In genomic region chr6:75149696-75150095, GRCh38 we compare ENCODE assay signal across 23 cellular contexts. TPM values are rescaled to one million over a fixed set of nuclear protein-coding genes. Genes with fewer than 3 reads are reported as not detected.
"Had no signal": no experiment of that assay in that cellular context is flagged by ENCODE, and none has a peak within 500 bp of the region (broad histone marks: within the 10 kb centered on the region; RNA-seq: fewer than 3 reads in every experiment).

No MANE protein-coding gene starts in this region.

- H3K27ac ChIP-seq: gastrocnemius medialis, SK-N-MC, stomach, transverse colon, WERI-Rb-1 had no signal

- H3K36me3 ChIP-seq: gastrocnemius medialis, transverse colon, WERI-Rb-1 had no signal

- H3K4me1 Mint-ChIP-seq: activated CD8-positive, alpha-beta memory T cell treated with anti-CD3 and anti-CD28 coated beads, Interleukin-2, amount 10 ng/mL, durations not matched to agents 7 days and 5 days; endodermal cell; memory B cell; T-cell had no signal

- H3K27me3 ChIP-seq: gastrocnemius medialis, stomach, transverse colon had no signal

- H3K36me3 Mint-ChIP-seq: activated CD8-positive, alpha-beta memory T cell treated with anti-CD3 and anti-CD28 coated beads, Interleukin-2, amount 10 ng/mL, durations not matched to agents 7 days and 5 days; memory B cell; T-cell had no signal

- ATAC-seq: activated CD8-positive, alpha-beta memory T cell treated with anti-CD3 and anti-CD28 coated beads, Interleukin-2, amount 10 ng/mL, durations not matched to agents 7 days and 5 days; activated CD8-positive, alpha-beta T cell treated with anti-CD3 and anti-CD28 coated beads for 36 hours; activated naive CD8-positive, alpha-beta T cell treated with anti-CD3 and anti-CD28 coated beads, Interleukin-2, amount 50 U/mL, for 24 hours; gastrocnemius medialis; T-cell had no signal

- H3K27ac Mint-ChIP-seq: activated CD4-positive, alpha-beta T cell treated with anti-CD3 and anti-CD28 coated beads, Interleukin-2, amount 10 ng/mL, durations not matched to agents 7 days and 5 days; activated CD8-positive, alpha-beta memory T cell treated with anti-CD3 and anti-CD28 coated beads, Interleukin-2, amount 10 ng/mL, durations not matched to agents 7 days and 5 days; activated CD8-positive, alpha-beta T cell treated with anti-CD3 and anti-CD28 coated beads for 36 hours; activated naive CD8-positive, alpha-beta T cell treated with anti-CD3 and anti-CD28 coated beads, Interleukin-2, amount 50 U/mL, for 24 hours; activated T-helper 1 cell treated with anti-CD3 and anti-CD28 coated beads, Interleukin-12 subunit alpha, Interleukin-12 subunit beta, Interleukin-2, Interleukin-4 antibody, amounts not matched to agents 30 ng/mL and 10 ng/mL and 1 ng/mL, durations not matched to agents 14 hours and 24 hours and 36 hours; endodermal cell; memory B cell; nephron progenitor cell; progenitor cell of endocrine pancreas; T-cell had no signal

- H3K4me3 ChIP-seq: gastrocnemius medialis, SK-N-MC, stomach, transverse colon had no signal

- H3K27me3 Mint-ChIP-seq: progenitor cell of endocrine pancreas had no signal

- DNase-seq: activated CD4-positive, alpha-beta T cell treated with anti-CD3 and anti-CD28 coated beads, Interleukin-2, amount 10 ng/mL, durations not matched to agents 7 days and 5 days; activated CD4-positive, CD25-positive, alpha-beta regulatory T cell treated with anti-CD3 and anti-CD28 coated beads, Interleukin-2, amount 50 U/mL, for 72 hours; activated CD8-positive, alpha-beta memory T cell treated with anti-CD3 and anti-CD28 coated beads, Interleukin-2, amount 10 ng/mL, durations not matched to agents 7 days and 5 days; activated CD8-positive, alpha-beta T cell treated with anti-CD3 and anti-CD28 coated beads for 36 hours; activated gamma-delta T cell; activated naive CD4-positive, alpha-beta T cell treated with anti-CD3 and anti-CD28 coated beads, Interleukin-2, amount 50 U/mL, for 16 hours; activated naive CD8-positive, alpha-beta T cell treated with anti-CD3 and anti-CD28 coated beads, Interleukin-2, amount 50 U/mL, for 24 hours; cerebellar nuclear complex; cortex of kidney; endodermal cell; gastrocnemius medialis; hypothalamus; nephron progenitor cell; retina; stimulated activated CD4-positive, alpha-beta T cell treated with anti-CD3 and anti-CD28 coated beads, Interleukin-1b, Interleukin-23, amount 100 ng/mL, for 48 hours; stomach; T-cell; transverse colon; WERI-Rb-1 had no signal

- H3K9me3 Mint-ChIP-seq: activated CD4-positive, alpha-beta T cell treated with anti-CD3 and anti-CD28 coated beads, Interleukin-2, amount 10 ng/mL, durations not matched to agents 7 days and 5 days; activated CD8-positive, alpha-beta T cell treated with anti-CD3 and anti-CD28 coated beads for 36 hours; endodermal cell; nephron progenitor cell; T-cell had no signal

- H3K9me3 ChIP-seq: gastrocnemius medialis, stomach, transverse colon had no signal

- H3K4me1 ChIP-seq: gastrocnemius medialis, stomach, transverse colon had no signal

- H3K4me3 Mint-ChIP-seq: activated CD4-positive, alpha-beta T cell treated with anti-CD3 and anti-CD28 coated beads, Interleukin-2, amount 10 ng/mL, durations not matched to agents 7 days and 5 days; activated CD8-positive, alpha-beta memory T cell treated with anti-CD3 and anti-CD28 coated beads, Interleukin-2, amount 10 ng/mL, durations not matched to agents 7 days and 5 days; activated CD8-positive, alpha-beta T cell treated with anti-CD3 and anti-CD28 coated beads for 36 hours; activated naive CD8-positive, alpha-beta T cell treated with anti-CD3 and anti-CD28 coated beads, Interleukin-2, amount 50 U/mL, for 24 hours; activated T-helper 1 cell treated with anti-CD3 and anti-CD28 coated beads, Interleukin-12 subunit alpha, Interleukin-12 subunit beta, Interleukin-2, Interleukin-4 antibody, amounts not matched to agents 30 ng/mL and 10 ng/mL and 1 ng/mL, durations not matched to agents 14 hours and 24 hours and 36 hours; endodermal cell; memory B cell; nephron progenitor cell; T-cell had no signal

RNA-seq across cellular contexts. Expression of gene COL12A1, which starts 56.2 kb away (rescaled TPM):
- total RNA-seq: activated CD4-positive, alpha-beta T cell treated with anti-CD3 and anti-CD28 coated beads, Interleukin-2, amount 10 ng/mL, durations not matched to agents 7 days and 5 days; activated CD8-positive, alpha-beta memory T cell treated with anti-CD3 and anti-CD28 coated beads, Interleukin-2, amount 10 ng/mL, durations not matched to agents 7 days and 5 days had no signal
